Comparison of ENCODE assay signal across 8 cellular contexts in the genomic region with DNA sequence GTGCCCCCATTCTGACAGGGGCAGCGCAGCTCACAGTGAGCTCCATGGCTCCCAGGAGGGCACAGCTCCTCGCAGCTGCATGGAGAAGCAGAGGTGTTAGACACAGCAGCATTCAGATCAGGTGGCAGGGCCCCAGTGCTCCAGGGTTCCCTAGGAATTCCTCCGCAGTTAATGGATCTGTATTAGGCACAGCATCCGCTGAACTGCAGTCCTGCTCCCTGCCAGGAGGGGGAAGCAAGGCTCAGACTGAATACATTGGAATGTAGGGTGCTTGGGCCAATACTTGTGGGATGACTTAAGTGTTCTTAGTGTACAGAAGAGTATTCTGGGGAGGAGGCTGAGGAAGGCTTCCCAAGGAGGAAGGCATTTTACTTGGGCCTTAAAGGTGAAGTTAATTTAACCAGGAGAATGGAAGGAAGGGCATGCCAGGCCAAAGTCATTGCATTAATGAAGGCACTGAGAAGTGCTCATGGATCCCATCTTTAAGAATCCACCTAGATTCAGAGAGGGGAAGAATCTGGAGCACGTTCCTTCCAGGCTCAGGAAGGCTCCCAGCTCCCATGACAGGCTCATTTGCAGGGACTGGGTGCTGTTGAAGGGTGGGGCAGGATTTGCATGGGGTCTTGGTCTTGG.
DNase-seq lines count a peak whose midpoint lies in the region; ATAC-seq and TF ChIP-seq lines count a peak whose summit lies in the region.

No MANE protein-coding gene starts in this region.

- CTCF ChIA-PET in activated CD8-positive, alpha-beta T cell treated with anti-CD3 and anti-CD28 coated beads for 36 hours (lab: Charles Lee) = interaction anchor here (0.7 to 2.1 kb wide), 5 partner anchors 18 to 251 kb away, joined by 3 to 8 read pairs (median 3); no protein-coding TSS in a partner anchor

- no peak for ATAC-seq in activated CD8-positive, alpha-beta T cell treated with anti-CD3 and anti-CD28 coated beads for 36 hours
- ATAC-seq in HG03520 (IDR thresholded peaks at IDR 0.05; ENCODE audit: unreplicated experiment) = no peak
- ATAC-seq in activated T-helper 17 cell treated with anti-CD3 and anti-CD28 coated beads, Interleukin-2, amount 50 U/mL, for 72 hours (replicated peaks) = no peak

- H3K27ac ChIP-seq in prostate gland = no peak overlapping the region

- peaks cover 6% of the 10 kb centered on the region for H3K4me1 Mint-ChIP-seq in activated CD4-positive, alpha-beta T cell treated with anti-CD3 and anti-CD28 coated beads, Interleukin-2, amount 10 ng/mL, durations not matched to agents 24 days and 14 days
- peaks cover 5% of the 10 kb centered on the region for H3K4me1 Mint-ChIP-seq in activated CD8-positive, alpha-beta T cell treated with anti-CD3 and anti-CD28 coated beads for 36 hours (ENCODE audit: low read depth)
- H3K4me1 Mint-ChIP-seq in activated T-helper 17 cell treated with anti-CD3 and anti-CD28 coated beads, Interleukin-2, amount 50 U/mL, for 72 hours = peaks cover 8% of the 10 kb centered on the region

- H3K27me3 Mint-ChIP-seq in activated CD4-positive, alpha-beta T cell treated with anti-CD3 and anti-CD28 coated beads, Interleukin-2, amount 10 ng/mL, durations not matched to agents 24 days and 14 days = peaks cover 39% of the 10 kb centered on the region
- H3K27me3 Mint-ChIP-seq in activated CD8-positive, alpha-beta T cell treated with anti-CD3 and anti-CD28 coated beads for 36 hours = peaks cover 14% of the 10 kb centered on the region
- peaks cover 21% of the 10 kb centered on the region for H3K27me3 Mint-ChIP-seq in activated T-helper 17 cell treated with anti-CD3 and anti-CD28 coated beads, Interleukin-2, amount 50 U/mL, for 72 hours

- no peak overlapping the region for H3K4me3 Mint-ChIP-seq in activated CD4-positive, alpha-beta T cell treated with anti-CD3 and anti-CD28 coated beads, Interleukin-2, amount 10 ng/mL, durations not matched to agents 24 days and 14 days
- no peak overlapping the region for H3K4me3 Mint-ChIP-seq in activated CD8-positive, alpha-beta T cell treated with anti-CD3 and anti-CD28 coated beads for 36 hours
- no peak overlapping the region for H3K4me3 Mint-ChIP-seq in activated T-helper 17 cell treated with anti-CD3 and anti-CD28 coated beads, Interleukin-2, amount 50 U/mL, for 72 hours

- no peak overlapping the region for H3K4me3 ChIP-seq in MG63
- H3K4me3 ChIP-seq in prostate gland = no peak overlapping the region

- POLR2A ChIA-PET in activated CD8-positive, alpha-beta T cell treated with anti-CD3 and anti-CD28 coated beads for 36 hours (lab: Charles Lee) = interaction anchor here (0.7 kb wide), 1 partner anchor 43 kb away, joined by 4 read pairs; no protein-coding TSS in a partner anchor

- H3K9me3 ChIP-seq in MG63 (no peaks in the 10 kb centered on the region), prostate gland (no peaks in the 10 kb centered on the region)

- peaks cover 3% of the 10 kb centered on the region for H3K4me1 ChIP-seq in prostate gland (replicated peaks)

- intact Hi-C loops in activated CD4-positive, alpha-beta T cell treated with anti-CD3 and anti-CD28 coated beads, Interleukin-2, amount 10 ng/mL, durations not matched to agents 24 days and 14 days (cut with micrococcal nuclease) = no loop called here
- intact Hi-C loops in activated CD8-positive, alpha-beta T cell treated with anti-CD3 and anti-CD28 coated beads for 36 hours (cut with micrococcal nuclease) = no loop called here
- intact Hi-C loops in prostate gland (cut with DNase I) = loop anchor here (2.0 kb wide), 1 partner anchor 306 kb away; no protein-coding TSS in a partner anchor

- peak; percentile 73 for DNase-seq in activated CD4-positive, alpha-beta T cell treated with anti-CD3 and anti-CD28 coated beads, Interleukin-2, amount 10 ng/mL, durations not matched to agents 24 days and 14 days
- DNase-seq in activated CD4-positive, alpha-beta T cell treated with anti-CD3 and anti-CD28 coated beads for 1 hour = no peak
- DNase-seq in MG63 (peak; percentile 65), glomerular endothelial cell (ENCODE audit: extremely low read depth, low read depth, low spot score) (peak; percentile 29), prostate gland (ENCODE audit: low spot score) (peak; percentile 30)
- DNase-seq in activated CD8-positive, alpha-beta T cell treated with anti-CD3 and anti-CD28 coated beads for 36 hours = peak; percentile 53

- no peaks in the 10 kb centered on the region for H3K9me3 Mint-ChIP-seq in activated CD4-positive, alpha-beta T cell treated with anti-CD3 and anti-CD28 coated beads, Interleukin-2, amount 10 ng/mL, durations not matched to agents 24 days and 14 days
- H3K9me3 Mint-ChIP-seq in activated CD8-positive, alpha-beta T cell treated with anti-CD3 and anti-CD28 coated beads for 36 hours = no peaks in the 10 kb centered on the region
- no peaks in the 10 kb centered on the region for H3K9me3 Mint-ChIP-seq in activated T-helper 17 cell treated with anti-CD3 and anti-CD28 coated beads, Interleukin-2, amount 50 U/mL, for 72 hours

- TF ChIP-seq POLR2A in prostate gland (IDR thresholded peaks at IDR 0.05) = no peak

- TF ChIP-seq CTCF in activated CD8-positive, alpha-beta T cell treated with anti-CD3 and anti-CD28 coated beads for 36 hours (IDR thresholded peaks at IDR 0.05) = peak; percentile 59
- TF ChIP-seq CTCF in prostate gland (IDR thresholded peaks at IDR 0.05) = peak; percentile 16 to 60 (median 50)

- H3K27ac Mint-ChIP-seq in activated CD4-positive, alpha-beta T cell treated with anti-CD3 and anti-CD28 coated beads, Interleukin-2, amount 10 ng/mL, durations not matched to agents 24 days and 14 days = no peak overlapping the region
- no peak overlapping the region for H3K27ac Mint-ChIP-seq in activated CD8-positive, alpha-beta T cell treated with anti-CD3 and anti-CD28 coated beads for 36 hours
- H3K27ac Mint-ChIP-seq in activated T-helper 17 cell treated with anti-CD3 and anti-CD28 coated beads, Interleukin-2, amount 50 U/mL, for 72 hours = no peak overlapping the region

- H3K36me3 Mint-ChIP-seq in activated CD4-positive, alpha-beta T cell treated with anti-CD3 and anti-CD28 coated beads, Interleukin-2, amount 10 ng/mL, durations not matched to agents 24 days and 14 days (ENCODE audit: low read depth) = no peaks in the 10 kb centered on the region
- no peaks in the 10 kb centered on the region for H3K36me3 Mint-ChIP-seq in activated CD8-positive, alpha-beta T cell treated with anti-CD3 and anti-CD28 coated beads for 36 hours (ENCODE audit: low read depth)
- no peaks in the 10 kb centered on the region for H3K36me3 Mint-ChIP-seq in activated T-helper 17 cell treated with anti-CD3 and anti-CD28 coated beads, Interleukin-2, amount 50 U/mL, for 72 hours (ENCODE audit: low read depth)

- H3K36me3 ChIP-seq in MG63 (no peaks in the 10 kb centered on the region), prostate gland (no peaks in the 10 kb centered on the region)

- WGBS in prostate gland = 80% methylated on average over 5 of the region's 5 CpGs

- H3K27me3 ChIP-seq in MG63 (peaks cover 6% of the 10 kb centered on the region), prostate gland (replicated peaks; ENCODE audit: insufficient read depth) (peaks cover 4% of the 10 kb centered on the region)
